28 cellular contexts compared by ENCODE assay signal in the genomic region with DNA sequence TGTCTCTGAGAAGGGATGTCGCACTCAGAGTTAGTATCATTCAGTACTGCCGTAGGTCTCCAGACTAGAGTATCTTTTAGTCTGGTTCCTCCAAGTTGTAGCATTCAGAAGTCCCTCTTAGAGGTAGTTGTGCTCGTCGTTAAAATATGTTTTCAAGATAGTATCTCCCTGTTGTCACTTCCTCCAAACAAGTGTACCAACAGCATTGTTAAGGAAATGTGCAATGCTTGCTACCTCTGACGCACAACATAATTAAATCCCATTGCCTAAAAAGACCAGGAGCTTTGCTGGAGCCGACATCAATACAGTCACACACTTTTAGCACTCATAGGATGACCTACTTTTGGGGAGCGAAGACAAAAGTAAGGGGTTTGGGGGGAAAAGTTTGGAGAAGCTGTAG.
"Had no signal": no experiment of that assay in that cellular context is flagged by ENCODE, and none has a peak within 500 bp of the region (broad histone marks: within the 10 kb centered on the region; RNA-seq: fewer than 3 reads in every experiment).

No MANE protein-coding gene starts in this region.

- H3K36me3 Mint-ChIP-seq: immature natural killer cell; naive thymus-derived CD8-positive, alpha-beta T cell; stimulated activated memory B cell treated with anti-CD40 and anti-IgM and Interleukin-4, amounts not matched to agents 10 μg/mL and 1 μg/mL and 100 μg/mL, for 72 hours had no signal

- H3K36me3 ChIP-seq: left lung, lower lobe of right lung, ovary, right atrium auricular region, right lobe of liver, tibial nerve, upper lobe of left lung had no signal

- H3K27me3 Mint-ChIP-seq: progenitor cell of endocrine pancreas had no signal

- H3K4me1 Mint-ChIP-seq: immature natural killer cell; nephron; stimulated activated memory B cell treated with anti-CD40 and anti-IgM and Interleukin-4, amounts not matched to agents 10 μg/mL and 1 μg/mL and 100 μg/mL, for 72 hours; stimulated activated naive CD8-positive, alpha-beta T cell treated with anti-CD3 and anti-CD28 coated beads, Interleukin-15, amount 100 ng/mL, for 72 hours had no signal

- H3K27ac Mint-ChIP-seq: immature natural killer cell; naive thymus-derived CD8-positive, alpha-beta T cell; nephron; progenitor cell of endocrine pancreas; stimulated activated memory B cell treated with anti-CD40 and anti-IgM and Interleukin-4, amounts not matched to agents 10 μg/mL and 1 μg/mL and 100 μg/mL, for 72 hours; stimulated activated naive CD8-positive, alpha-beta T cell treated with anti-CD3 and anti-CD28 coated beads, Interleukin-15, amount 100 ng/mL, for 72 hours had no signal

- DNase-seq: hypothalamus; immature natural killer cell; kidney; left colon; left lung; lower lobe of right lung; mammary epithelial cell; mesenchymal stem cell; naive thymus-derived CD8-positive, alpha-beta T cell; occipital lobe; ovary; right lobe of liver; stimulated activated CD4-positive, alpha-beta T cell treated with anti-CD3 and anti-CD28 coated beads, Interleukin-1b, Interleukin-23, amount 100 ng/mL, for 48 hours; stimulated activated CD4-positive, alpha-beta T cell treated with anti-CD3 and anti-CD28 coated beads, Interleukin-2, amount 100 ng/mL, for 48 hours; stimulated activated CD4-positive, alpha-beta T cell treated with anti-CD3 and anti-CD28 coated beads, Interleukin-4, amount 100 ng/mL, for 4 hours; stimulated activated CD8-positive, alpha-beta memory T cell treated with anti-CD3 and anti-CD28 coated beads, Interleukin-4, amount 100 ng/mL, for 48 hours; stimulated activated naive CD4-positive, alpha-beta T cell treated with Interleukin-2 at 50 U/mL for 16 hours; stimulated activated naive CD8-positive, alpha-beta T cell treated with anti-CD3 and anti-CD28 coated beads, Interleukin-15, amount 100 ng/mL, for 72 hours; substantia nigra; upper lobe of left lung had no signal

- H3K9me3 ChIP-seq: left lung, lower lobe of right lung, ovary, right atrium auricular region, right lobe of liver, tibial nerve, upper lobe of left lung had no signal

- H3K4me3 ChIP-seq: left lung, lower lobe of right lung, ovary, right atrium auricular region, right lobe of liver, smooth muscle cell, tibial nerve, upper lobe of left lung had no signal

- H3K4me3 Mint-ChIP-seq: immature natural killer cell; naive thymus-derived CD8-positive, alpha-beta T cell; nephron; neural crest cell; stimulated activated memory B cell treated with anti-CD40 and anti-IgM and Interleukin-4, amounts not matched to agents 10 μg/mL and 1 μg/mL and 100 μg/mL, for 72 hours; stimulated activated naive CD8-positive, alpha-beta T cell treated with anti-CD3 and anti-CD28 coated beads, Interleukin-15, amount 100 ng/mL, for 72 hours had no signal

- FAIRE-seq: islet of Langerhans, kidney had no signal

- H3K4me1 ChIP-seq: lower lobe of right lung, right atrium auricular region, tibial nerve, upper lobe of left lung had no signal

- ATAC-seq: left colon; left lung; lower lobe of right lung; naive thymus-derived CD8-positive, alpha-beta T cell; right lobe of liver; stimulated activated memory B cell treated with anti-CD40 and anti-IgM and Interleukin-4, amounts not matched to agents 10 μg/mL and 1 μg/mL and 100 μg/mL, for 72 hours; stimulated activated naive CD8-positive, alpha-beta T cell treated with anti-CD3 and anti-CD28 coated beads, Interleukin-15, amount 100 ng/mL, for 72 hours had no signal

- H3K27ac ChIP-seq: left lung, lower lobe of right lung, ovary, right atrium auricular region, right lobe of liver, tibial nerve, upper lobe of left lung had no signal

- H3K27me3 ChIP-seq: ovary, right atrium auricular region, right lobe of liver, tibial nerve, upper lobe of left lung had no signal

- H3K9me3 Mint-ChIP-seq: immature natural killer cell; naive thymus-derived CD8-positive, alpha-beta T cell; nephron; neural crest cell; stimulated activated memory B cell treated with anti-CD40 and anti-IgM and Interleukin-4, amounts not matched to agents 10 μg/mL and 1 μg/mL and 100 μg/mL, for 72 hours; stimulated activated naive CD8-positive, alpha-beta T cell treated with anti-CD3 and anti-CD28 coated beads, Interleukin-15, amount 100 ng/mL, for 72 hours had no signal
